In genomic region chr1:6497867-6498575, GRCh38 we compare ENCODE assay signal across 1 cellular context.
TF ChIP-seq lines count a peak whose summit lies in the region.

No MANE protein-coding gene starts in this region.

TF ChIP-seq in endothelial cell of umbilical vein, 7 proteins besides CTCF, POLR2A, EP300 and RAD21:
- no peak for TF ChIP-seq EZH2 (IDR thresholded peaks at IDR 0.05; ENCODE audit: borderline replicate concordance, low read depth, low read length, severe bottlenecking)
- TF ChIP-seq FOS (IDR thresholded peaks at IDR 0.05; ENCODE audit: borderline replicate concordance, insufficient read depth, low read length), result no peak
- TF ChIP-seq GATA2 (IDR thresholded peaks at IDR 0.05; ENCODE audit: insufficient read depth, insufficient read length, low read depth, low read length), result no peak
- no peak for TF ChIP-seq MAX (IDR thresholded peaks at IDR 0.05; ENCODE audit: insufficient read depth, insufficient read length)
- no peak for TF ChIP-seq POLR2AphosphoS5 (IDR thresholded peaks at IDR 0.05; ENCODE audit: insufficient read depth, low read depth, low read length)
- TF ChIP-seq MYC (IDR thresholded peaks at IDR 0.05; ENCODE audit: low read depth, low read length), result no peak
- no peak for TF ChIP-seq JUN (IDR thresholded peaks at IDR 0.05; ENCODE audit: borderline replicate concordance, insufficient read depth, insufficient read length, low read depth)
